15 cellular contexts compared by ENCODE assay signal in the genomic region with DNA sequence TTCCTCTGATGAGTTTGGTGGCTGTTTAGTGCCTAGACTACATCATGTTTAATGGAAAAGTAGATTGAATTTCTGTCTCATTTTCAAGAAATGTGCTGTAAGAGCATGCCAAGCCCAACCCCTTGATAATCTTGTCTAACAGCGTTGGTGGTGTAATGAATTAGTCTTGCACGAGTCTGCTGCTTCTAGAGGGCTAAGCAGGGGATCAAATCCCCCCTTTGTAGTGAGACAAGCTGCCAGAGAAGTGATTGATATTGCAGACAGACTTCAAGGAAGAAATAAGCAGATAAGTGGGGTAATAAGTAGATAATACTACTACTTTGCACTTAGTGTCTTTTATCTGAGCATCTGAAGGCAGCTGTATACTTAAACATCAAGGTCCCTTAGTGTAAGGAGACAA.
A peak's percentile ranks its signal among the peaks of the same experiment; 100 is the strongest.
DNase-seq lines count a peak whose midpoint lies in the region; ATAC-seq and TF ChIP-seq lines count a peak whose summit lies in the region.
"Had no signal": no experiment of that assay in that cellular context is flagged by ENCODE, and none has a peak within 500 bp of the region (broad histone marks: within the 10 kb centered on the region; RNA-seq: fewer than 3 reads in every experiment).

No MANE protein-coding gene starts in this region.

- in situ Hi-C loops in KBM-7 (cut with MboI; ENCODE audit: low pct_unique_long_range_greater_than_20kb, low sequenced_read_pairs): no loop called here

- H2AK5ac ChIP-seq in H9 (ENCODE audit: insufficient read length, low read length): no peak overlapping the region

- H2AFZ ChIP-seq in H9 (ENCODE audit: low read length): no peak overlapping the region

- no peak overlapping the region for H2BK5ac ChIP-seq in H9 (ENCODE audit: insufficient read length, low read length)

- no peak overlapping the region for H3K27ac Mint-ChIP-seq in H9
- H3K27ac Mint-ChIP-seq: activated naive CD8-positive, alpha-beta T cell treated with anti-CD3 and anti-CD28 coated beads, Interleukin-2, amount 10 ng/mL, durations not matched to agents 7 days and 5 days had no signal

- DNase-seq in AG08395 (ENCODE audit: low spot score) (peak; percentile 5), M059J (ENCODE audit: low read depth) (peak; percentile 60), epithelial cell of prostate (ENCODE audit: low read depth, low spot score) (no peak), omental fat pad (ENCODE audit: low spot score) (no peak), epidermal melanocyte (ENCODE audit: insufficient read length, low spot score) (no peak), KBM-7 (no peak), H9 (no peak)
- DNase-seq in activated CD4-positive, CD25-positive, alpha-beta regulatory T cell treated with anti-CD3 and anti-CD28 coated beads, Interleukin-2, amount 50 U/mL, for 72 hours: no peak
- DNase-seq: activated CD4-positive, alpha-beta T cell treated with anti-CD3 and anti-CD28 coated beads, Interleukin-2, amount 50 U/mL, for 48 hours; activated naive CD8-positive, alpha-beta T cell treated with anti-CD3 and anti-CD28 coated beads, Interleukin-2, amount 10 ng/mL, durations not matched to agents 7 days and 5 days; activated T-cell treated with anti-CD3 and anti-CD28 coated beads, Interleukin-2, amount 50 U/mL, for 48 hours; hippocampal formation; left colon; NK-92 treated with Interleukin-12 subunit alpha and Interleukin-12 subunit beta, amount 100 ng/mL, for 24 hours; SHP77 had no signal

- H3K23ac ChIP-seq in H9 (ENCODE audit: insufficient read length, low read depth, low read length): no peak overlapping the region

- peak overlapping the region; percentile 34 for H3K27ac ChIP-seq in epithelial cell of prostate
- H3K27ac ChIP-seq in H9 (ENCODE audit: insufficient read length, low read depth, low read length): no peak overlapping the region

- H4K20me1 ChIP-seq in H9 (ENCODE audit: control insufficient read depth, insufficient read depth, insufficient read length): no peaks in the 10 kb centered on the region

- H2BK12ac ChIP-seq in H9 (ENCODE audit: insufficient read length, low read depth, low read length): no peak overlapping the region

- no peak overlapping the region for H2BK120ac ChIP-seq in H9 (ENCODE audit: low read depth, low read length, poor library complexity, severe bottlenecking)

- no peaks in the 10 kb centered on the region for H3K79me2 ChIP-seq in H9 (ENCODE audit: insufficient read depth, low read length)

- H3K56ac ChIP-seq in H9 (ENCODE audit: insufficient read length, low read depth, low read length): no peak overlapping the region

- no peak overlapping the region for H3K18ac ChIP-seq in H9 (ENCODE audit: insufficient read length, low read depth, low read length)

- H3T11ph ChIP-seq in H9 (ENCODE audit: low read length): no peak overlapping the region

- no peaks in the 10 kb centered on the region for H3K79me1 ChIP-seq in H9 (ENCODE audit: insufficient read depth, low read depth, low read length, poor library complexity, severe bottlenecking)

- H3K4me1 Mint-ChIP-seq in H9: peaks cover 0 to 3% of the 10 kb centered on the region in 2 experiments; a peak in 2 of 4 replicates
- H3K4me1 Mint-ChIP-seq: activated naive CD8-positive, alpha-beta T cell treated with anti-CD3 and anti-CD28 coated beads, Interleukin-2, amount 10 ng/mL, durations not matched to agents 7 days and 5 days had no signal

- peaks cover 1 to 7% of the 10 kb centered on the region in 2 experiments; a peak in 4 of 5 replicates for H3K9me3 Mint-ChIP-seq in H9

- H3K27me3 ChIP-seq in H9 (ENCODE audit: insufficient read depth, low read length): peaks cover 21% of the 10 kb centered on the region; the same call in 1 of the 2 replicates

- no peak overlapping the region for H3K9ac ChIP-seq in H9 (ENCODE audit: extremely low read depth, insufficient read length, low read length)

- peaks cover 73% of the 10 kb centered on the region for H3K27me3 Mint-ChIP-seq in H9 (ENCODE audit: low read depth)
- H3K27me3 Mint-ChIP-seq: activated naive CD8-positive, alpha-beta T cell treated with anti-CD3 and anti-CD28 coated beads, Interleukin-2, amount 10 ng/mL, durations not matched to agents 7 days and 5 days had no signal

- no peak overlapping the region for H3K14ac ChIP-seq in H9 (ENCODE audit: insufficient read depth, low read length)

- no peak overlapping the region for H2BK20ac ChIP-seq in H9 (ENCODE audit: low read depth, low read length, poor library complexity, severe bottlenecking)

- peak; percentile 71 for ATAC-seq in omental fat pad (ENCODE audit: low FRiP score)

- H3K36me3 Mint-ChIP-seq in H9 (ENCODE audit: insufficient read depth in 1 of 3, low read depth in 3 of 3): no peaks in the 10 kb centered on the region

- no peak overlapping the region for H4K91ac ChIP-seq in H9 (ENCODE audit: insufficient read length, low read depth, low read length)

- no peak overlapping the region for H3K4me3 Mint-ChIP-seq in H9
- H3K4me3 Mint-ChIP-seq: activated naive CD8-positive, alpha-beta T cell treated with anti-CD3 and anti-CD28 coated beads, Interleukin-2, amount 10 ng/mL, durations not matched to agents 7 days and 5 days had no signal

- H3K4me2 ChIP-seq in H9 (ENCODE audit: insufficient read depth, insufficient read length, low read length): no peak overlapping the region

- H3K4ac ChIP-seq in H9 (ENCODE audit: low read depth, low read length): no peak overlapping the region

- H4K8ac ChIP-seq in H9 (replicated peaks; ENCODE audit: insufficient read length, low read depth, low read length): no peak overlapping the region

- no peaks in the 10 kb centered on the region for H3K23me2 ChIP-seq in H9 (ENCODE audit: insufficient read length, low read depth, low read length, poor library complexity, severe bottlenecking)

- no peak overlapping the region for H4K5ac ChIP-seq in H9 (ENCODE audit: insufficient read length, low read depth, low read length)

- TF ChIP-seq CTCF in omental fat pad (IDR thresholded peaks at IDR 0.05): no peak
- TF ChIP-seq CTCF in H9 (conservative IDR thresholded peaks at IDR 0.05): no peak

- no peaks in the 10 kb centered on the region for H3K9me3 ChIP-seq in H9 (ENCODE audit: control insufficient read depth, low read depth, low read length)

- H3K4me1 ChIP-seq in H9 (ENCODE audit: insufficient read depth, low read length): no peaks in the 10 kb centered on the region

- no CpG with 5 or more reads among the region's 2 CpGs for WGBS in H9 (ENCODE audit: extremely low coverage, insufficient read length, low lambda C conversion rate)

- H2BK15ac ChIP-seq in H9 (ENCODE audit: low read depth, low read length): no peak overlapping the region

Comparison
In these comparisons a context has a peak if more than half of its experiments do, and no peak if none do; other contexts are left out.
1. DNase-seq: peak in AG08395 (single experiment) and M059J (single experiment); none in epithelial cell of prostate (single experiment), omental fat pad (single experiment), activated CD4-positive, CD25-positive, alpha-beta regulatory T cell treated with anti-CD3 and anti-CD28 coated beads, Interleukin-2, amount 50 U/mL, for 72 hours (single experiment), epidermal melanocyte (single experiment), KBM-7 (single experiment) and H9 (single experiment).